In the genomic region with DNA sequence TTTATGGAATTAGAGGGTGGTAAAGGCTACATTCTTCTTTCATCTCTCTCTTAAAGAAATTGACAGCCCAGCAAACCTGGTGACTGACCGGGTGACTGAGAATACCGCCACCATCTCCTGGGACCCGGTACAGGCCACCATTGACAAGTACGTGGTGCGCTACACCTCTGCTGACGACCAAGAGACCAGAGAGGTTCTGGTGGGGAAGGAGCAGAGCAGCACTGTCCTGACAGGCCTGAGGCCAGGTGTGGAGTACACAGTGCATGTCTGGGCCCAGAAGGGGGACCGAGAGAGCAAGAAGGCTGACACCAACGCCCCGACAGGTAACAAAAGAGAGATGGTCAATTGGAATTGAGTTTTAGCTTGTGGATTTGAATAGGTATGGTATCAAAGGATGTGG, we compare ENCODE assay signal across 9 cellular contexts. TPM values are rescaled to one million over a fixed set of nuclear protein-coding genes. Genes with fewer than 3 reads are reported as not detected.
"Had no signal": no experiment of that assay in that cellular context is flagged by ENCODE, and none has a peak within 500 bp of the region (broad histone marks: within the 10 kb centered on the region; RNA-seq: fewer than 3 reads in every experiment).

No MANE protein-coding gene starts in this region.

- H3K27ac Mint-ChIP-seq: HFFc6 had no signal

- H3K4me3 Mint-ChIP-seq: HFFc6 had no signal

- DNase-seq: GOT3, H7, HFFc6, IMR-90 had no signal

- H3K9me3 ChIP-seq: HAP-1 had no signal

- H3K36me3 ChIP-seq: HAP-1 had no signal

- H3K4me3 ChIP-seq: HAP-1, K562 had no signal

- ATAC-seq: HCT116, K562 had no signal

- H3K4me1 ChIP-seq: HAP-1 had no signal

RNA-seq across cellular contexts. Expression of a gene that starts 29.7 kb away (rescaled TPM):
- total RNA-seq: H4, HFFc6, HT-29, IMR-90 had no signal
- polyA plus RNA-seq: IMR-90 had no signal
